13 cellular contexts compared by ENCODE assay signal in the genomic region with DNA sequence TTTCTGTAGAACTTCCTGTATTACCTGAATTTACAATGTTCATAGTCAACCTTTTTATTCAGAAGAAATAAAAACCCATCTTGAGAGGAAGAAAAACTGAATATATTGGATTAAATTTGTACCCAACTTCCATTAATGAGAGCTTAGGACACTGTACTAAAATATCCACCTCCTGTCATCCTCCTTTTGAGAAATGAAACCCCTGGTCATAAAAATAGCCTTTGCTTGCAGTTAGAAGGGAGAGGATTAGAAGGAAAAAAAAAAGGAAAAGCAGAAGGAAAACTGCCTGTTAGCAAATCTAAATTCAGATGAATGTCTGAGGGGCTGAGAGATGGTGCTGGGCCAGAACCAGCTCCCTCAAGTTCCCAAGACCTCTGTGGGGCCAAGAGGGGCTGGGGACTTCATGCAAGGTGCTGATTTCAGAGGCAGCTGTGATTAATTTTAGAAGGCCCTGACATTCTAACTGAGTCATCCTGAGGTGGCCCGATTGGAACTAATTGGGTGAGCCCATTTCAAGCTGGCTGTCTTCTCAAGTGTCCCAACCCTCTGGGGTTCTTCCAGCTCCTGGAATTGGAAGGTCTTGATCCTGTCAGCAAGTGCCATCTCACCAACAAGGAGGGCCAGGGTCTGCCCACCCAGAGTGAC. TPM values are rescaled to one million over a fixed set of nuclear protein-coding genes. Genes with fewer than 3 reads are reported as not detected.
DNase-seq lines count a peak whose midpoint lies in the region; ATAC-seq and TF ChIP-seq lines count a peak whose summit lies in the region.
"Had no signal": no experiment of that assay in that cellular context is flagged by ENCODE, and none has a peak within 500 bp of the region (broad histone marks: within the 10 kb centered on the region; RNA-seq: fewer than 3 reads in every experiment).

No MANE protein-coding gene starts in this region.

- DNase-seq in ELR (ENCODE audit: low read depth) (peak; percentile 63), fibroblast of mammary gland (ENCODE audit: low read depth) (peak; percentile 69), gastrocnemius medialis (peak; percentile 72 to 91), natural killer cell (no peak), mucosa of gallbladder (ENCODE audit: low spot score) (no peak), activated gamma-delta T cell (lab: John Stamatoyannopoulos, UW) (no peak)
- DNase-seq: H9, NCI-H2171 treated with DMSO at 0.1 percent for 48 hours, Peyer's patch, trophoblast cell had no signal

- H3K27me3 Mint-ChIP-seq in natural killer cell (ENCODE audit: low read depth in 2 of 2), result peaks cover 0 to 6% of the 10 kb centered on the region in 2 donors

- ATAC-seq in SK-N-SH treated with all-trans-retinoic acid at 6 μM for 48 hours, result peak; percentile 14; the same call in 1 of the 3 replicates
- ATAC-seq in gastrocnemius medialis, result peak; percentile 69 to 83
- ATAC-seq in GM18519 (IDR thresholded peaks at IDR 0.05; ENCODE audit: low FRiP score, unreplicated experiment), result no peak
- ATAC-seq in natural killer cell, result no peak
- ATAC-seq: CD8-positive, alpha-beta T cell had no signal

- no peak overlapping the region for H3K27ac Mint-ChIP-seq in natural killer cell
- H3K27ac Mint-ChIP-seq: CD8-positive, alpha-beta T cell; H9 had no signal

- H3K36me3 Mint-ChIP-seq in natural killer cell, result no peaks in the 10 kb centered on the region
- H3K36me3 Mint-ChIP-seq: CD8-positive, alpha-beta T cell had no signal

- H3K36me3 ChIP-seq in gastrocnemius medialis, result no peaks in the 10 kb centered on the region
- H3K36me3 ChIP-seq: Peyer's patch had no signal

- H3K9me3 Mint-ChIP-seq in natural killer cell, result no peaks in the 10 kb centered on the region
- H3K9me3 Mint-ChIP-seq: CD8-positive, alpha-beta T cell had no signal

- TF ChIP-seq CTCF in fibroblast of mammary gland (conservative IDR thresholded peaks at IDR 0.05; ENCODE audit: control insufficient read depth, insufficient read depth, low read depth, low read length) (no peak), gastrocnemius medialis (IDR thresholded peaks at IDR 0.05 in 4 of 5, conservative IDR thresholded peaks at IDR 0.05 in 1 of 5) (no peak), natural killer cell (IDR thresholded peaks at IDR 0.05) (no peak)

- H3K27ac ChIP-seq in gastrocnemius medialis, result peak overlapping the region; percentile 89 to 99 (median 96)
- H3K27ac ChIP-seq: Peyer's patch had no signal

- H3K4me3 ChIP-seq in fibroblast of mammary gland (ENCODE audit: control insufficient read depth, low read depth, low read length) (no peak overlapping the region), gastrocnemius medialis (no peak overlapping the region)
- H3K4me3 ChIP-seq: Peyer's patch had no signal

- H3K9me3 ChIP-seq in gastrocnemius medialis, result no peaks in the 10 kb centered on the region
- H3K9me3 ChIP-seq: Peyer's patch had no signal

- peaks cover 0 to 3% of the 10 kb centered on the region in 2 donors for H3K4me1 Mint-ChIP-seq in natural killer cell

- peaks cover 59 to 67% of the 10 kb centered on the region in 2 donors for H3K4me1 ChIP-seq in gastrocnemius medialis
- H3K4me1 ChIP-seq: Peyer's patch had no signal

- intact Hi-C loops in gastrocnemius medialis (cut with DNase I; ENCODE audit: low total_unique reads) (loop anchor here (5.0 kb wide), 1 partner anchor 267 kb away; no protein-coding TSS in a partner anchor), natural killer cell (cut with micrococcal nuclease) (no loop called here)

- H3K27me3 ChIP-seq in gastrocnemius medialis, result no peaks in the 10 kb centered on the region
- H3K27me3 ChIP-seq: Peyer's patch had no signal

- TF ChIP-seq POLR2A in gastrocnemius medialis (IDR thresholded peaks at IDR 0.05), result peak in 1 of 2 donors; percentile 27

- no peak overlapping the region for H3K4me3 Mint-ChIP-seq in natural killer cell
- H3K4me3 Mint-ChIP-seq: CD8-positive, alpha-beta T cell; H9 had no signal

- in situ Hi-C loops in gastrocnemius medialis (cut with MboI; ENCODE audit: low sequenced_read_pairs in 4 of 4), result no loop called here

TF ChIP-seq in SK-N-SH treated with all-trans-retinoic acid at 6 μM for 48 hours, 23 proteins besides CTCF, POLR2A, EP300 and RAD21 (continues in another document):
- no peak for TF ChIP-seq ZNF70 (CRISPR knock-in tag; IDR thresholded peaks at IDR 0.05)
- TF ChIP-seq ZC3H10 (CRISPR knock-in tag; IDR thresholded peaks at IDR 0.05), result no peak
- TF ChIP-seq, protein P1, sequence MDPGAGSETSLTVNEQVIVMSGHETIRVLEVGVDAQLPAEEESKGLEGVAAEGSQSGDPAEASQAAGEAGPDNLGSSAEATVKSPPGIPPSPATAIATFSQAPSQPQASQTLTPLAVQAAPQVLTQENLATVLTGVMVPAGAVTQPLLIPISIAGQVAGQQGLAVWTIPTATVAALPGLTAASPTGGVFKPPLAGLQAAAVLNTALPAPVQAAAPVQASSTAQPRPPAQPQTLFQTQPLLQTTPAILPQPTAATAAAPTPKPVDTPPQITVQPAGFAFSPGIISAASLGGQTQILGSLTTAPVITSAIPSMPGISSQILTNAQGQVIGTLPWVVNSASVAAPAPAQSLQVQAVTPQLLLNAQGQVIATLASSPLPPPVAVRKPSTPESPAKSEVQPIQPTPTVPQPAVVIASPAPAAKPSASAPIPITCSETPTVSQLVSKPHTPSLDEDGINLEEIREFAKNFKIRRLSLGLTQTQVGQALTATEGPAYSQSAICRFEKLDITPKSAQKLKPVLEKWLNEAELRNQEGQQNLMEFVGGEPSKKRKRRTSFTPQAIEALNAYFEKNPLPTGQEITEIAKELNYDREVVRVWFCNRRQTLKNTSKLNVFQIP (CRISPR knock-in tag; IDR thresholded peaks at IDR 0.05; ENCODE audit: borderline replicate concordance, low read depth), result no peak
- no peak for TF ChIP-seq RARB (CRISPR knock-in tag; IDR thresholded peaks at IDR 0.05)
- TF ChIP-seq, protein P2, sequence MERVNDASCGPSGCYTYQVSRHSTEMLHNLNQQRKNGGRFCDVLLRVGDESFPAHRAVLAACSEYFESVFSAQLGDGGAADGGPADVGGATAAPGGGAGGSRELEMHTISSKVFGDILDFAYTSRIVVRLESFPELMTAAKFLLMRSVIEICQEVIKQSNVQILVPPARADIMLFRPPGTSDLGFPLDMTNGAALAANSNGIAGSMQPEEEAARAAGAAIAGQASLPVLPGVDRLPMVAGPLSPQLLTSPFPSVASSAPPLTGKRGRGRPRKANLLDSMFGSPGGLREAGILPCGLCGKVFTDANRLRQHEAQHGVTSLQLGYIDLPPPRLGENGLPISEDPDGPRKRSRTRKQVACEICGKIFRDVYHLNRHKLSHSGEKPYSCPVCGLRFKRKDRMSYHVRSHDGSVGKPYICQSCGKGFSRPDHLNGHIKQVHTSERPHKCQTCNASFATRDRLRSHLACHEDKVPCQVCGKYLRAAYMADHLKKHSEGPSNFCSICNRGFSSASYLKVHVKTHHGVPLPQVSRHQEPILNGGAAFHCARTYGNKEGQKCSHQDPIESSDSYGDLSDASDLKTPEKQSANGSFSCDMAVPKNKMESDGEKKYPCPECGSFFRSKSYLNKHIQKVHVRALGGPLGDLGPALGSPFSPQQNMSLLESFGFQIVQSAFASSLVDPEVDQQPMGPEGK (CRISPR knock-in tag; IDR thresholded peaks at IDR 0.05; ENCODE audit: borderline replicate concordance), result no peak
- no peak for TF ChIP-seq ZFP30 (CRISPR knock-in tag; IDR thresholded peaks at IDR 0.05)
- TF ChIP-seq, protein P3, sequence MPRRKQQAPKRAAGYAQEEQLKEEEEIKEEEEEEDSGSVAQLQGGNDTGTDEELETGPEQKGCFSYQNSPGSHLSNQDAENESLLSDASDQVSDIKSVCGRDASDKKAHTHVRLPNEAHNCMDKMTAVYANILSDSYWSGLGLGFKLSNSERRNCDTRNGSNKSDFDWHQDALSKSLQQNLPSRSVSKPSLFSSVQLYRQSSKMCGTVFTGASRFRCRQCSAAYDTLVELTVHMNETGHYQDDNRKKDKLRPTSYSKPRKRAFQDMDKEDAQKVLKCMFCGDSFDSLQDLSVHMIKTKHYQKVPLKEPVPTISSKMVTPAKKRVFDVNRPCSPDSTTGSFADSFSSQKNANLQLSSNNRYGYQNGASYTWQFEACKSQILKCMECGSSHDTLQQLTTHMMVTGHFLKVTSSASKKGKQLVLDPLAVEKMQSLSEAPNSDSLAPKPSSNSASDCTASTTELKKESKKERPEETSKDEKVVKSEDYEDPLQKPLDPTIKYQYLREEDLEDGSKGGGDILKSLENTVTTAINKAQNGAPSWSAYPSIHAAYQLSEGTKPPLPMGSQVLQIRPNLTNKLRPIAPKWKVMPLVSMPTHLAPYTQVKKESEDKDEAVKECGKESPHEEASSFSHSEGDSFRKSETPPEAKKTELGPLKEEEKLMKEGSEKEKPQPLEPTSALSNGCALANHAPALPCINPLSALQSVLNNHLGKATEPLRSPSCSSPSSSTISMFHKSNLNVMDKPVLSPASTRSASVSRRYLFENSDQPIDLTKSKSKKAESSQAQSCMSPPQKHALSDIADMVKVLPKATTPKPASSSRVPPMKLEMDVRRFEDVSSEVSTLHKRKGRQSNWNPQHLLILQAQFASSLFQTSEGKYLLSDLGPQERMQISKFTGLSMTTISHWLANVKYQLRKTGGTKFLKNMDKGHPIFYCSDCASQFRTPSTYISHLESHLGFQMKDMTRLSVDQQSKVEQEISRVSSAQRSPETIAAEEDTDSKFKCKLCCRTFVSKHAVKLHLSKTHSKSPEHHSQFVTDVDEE (CRISPR knock-in tag; IDR thresholded peaks at IDR 0.05), result no peak
- no peak for TF ChIP-seq CSDC2 (CRISPR knock-in tag; IDR thresholded peaks at IDR 0.05)
- no peak for TF ChIP-seq TOX (CRISPR knock-in tag; IDR thresholded peaks at IDR 0.05; ENCODE audit: borderline replicate concordance)
- no peak for TF ChIP-seq ESRRG (CRISPR knock-in tag; IDR thresholded peaks at IDR 0.05)
- TF ChIP-seq GLIS3 (CRISPR knock-in tag; IDR thresholded peaks at IDR 0.05), result no peak
- no peak for TF ChIP-seq PPARA (CRISPR knock-in tag; IDR thresholded peaks at IDR 0.05; ENCODE audit: borderline replicate concordance)
- TF ChIP-seq, protein P4, sequence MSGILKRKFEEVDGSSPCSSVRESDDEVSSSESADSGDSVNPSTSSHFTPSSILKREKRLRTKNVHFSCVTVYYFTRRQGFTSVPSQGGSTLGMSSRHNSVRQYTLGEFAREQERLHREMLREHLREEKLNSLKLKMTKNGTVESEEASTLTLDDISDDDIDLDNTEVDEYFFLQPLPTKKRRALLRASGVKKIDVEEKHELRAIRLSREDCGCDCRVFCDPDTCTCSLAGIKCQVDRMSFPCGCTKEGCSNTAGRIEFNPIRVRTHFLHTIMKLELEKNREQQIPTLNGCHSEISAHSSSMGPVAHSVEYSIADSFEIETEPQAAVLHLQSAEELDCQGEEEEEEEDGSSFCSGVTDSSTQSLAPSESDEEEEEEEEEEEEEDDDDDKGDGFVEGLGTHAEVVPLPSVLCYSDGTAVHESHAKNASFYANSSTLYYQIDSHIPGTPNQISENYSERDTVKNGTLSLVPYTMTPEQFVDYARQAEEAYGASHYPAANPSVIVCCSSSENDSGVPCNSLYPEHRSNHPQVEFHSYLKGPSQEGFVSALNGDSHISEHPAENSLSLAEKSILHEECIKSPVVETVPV (CRISPR knock-in tag; IDR thresholded peaks at IDR 0.05), result no peak
- no peak for TF ChIP-seq ZFP3 (CRISPR knock-in tag; IDR thresholded peaks at IDR 0.05)
- no peak for TF ChIP-seq SNAI2 (CRISPR knock-in tag; IDR thresholded peaks at IDR 0.05)

RNA-seq across cellular contexts. Expression of a gene that starts 38.4 kb away (rescaled TPM):
- total RNA-seq in gastrocnemius medialis (1,000 to 10,000 TPM; 1,150 to 2,167 (median 1,736) TPM), natural killer cell (100 to 1,000 TPM in 2 of 3 donors, 10 to 100 TPM in 1; 73.5 to 131 (median 107) TPM), mucosa of gallbladder (131 TPM)

Comparison
In these comparisons a context has a peak if more than half of its experiments do, and no peak if none do; other contexts are left out.
1. DNase-seq: peak in ELR (single experiment), fibroblast of mammary gland (single experiment) and gastrocnemius medialis (2 of 2); none in natural killer cell (single experiment), mucosa of gallbladder (single experiment) and activated gamma-delta T cell (single experiment).
2. ATAC-seq: peak in SK-N-SH treated with all-trans-retinoic acid at 6 μM for 48 hours (single experiment) and gastrocnemius medialis (2 of 2); none in GM18519 (single experiment) and natural killer cell (0 of 3).